14 cellular contexts compared by ENCODE assay signal in the genomic region with DNA sequence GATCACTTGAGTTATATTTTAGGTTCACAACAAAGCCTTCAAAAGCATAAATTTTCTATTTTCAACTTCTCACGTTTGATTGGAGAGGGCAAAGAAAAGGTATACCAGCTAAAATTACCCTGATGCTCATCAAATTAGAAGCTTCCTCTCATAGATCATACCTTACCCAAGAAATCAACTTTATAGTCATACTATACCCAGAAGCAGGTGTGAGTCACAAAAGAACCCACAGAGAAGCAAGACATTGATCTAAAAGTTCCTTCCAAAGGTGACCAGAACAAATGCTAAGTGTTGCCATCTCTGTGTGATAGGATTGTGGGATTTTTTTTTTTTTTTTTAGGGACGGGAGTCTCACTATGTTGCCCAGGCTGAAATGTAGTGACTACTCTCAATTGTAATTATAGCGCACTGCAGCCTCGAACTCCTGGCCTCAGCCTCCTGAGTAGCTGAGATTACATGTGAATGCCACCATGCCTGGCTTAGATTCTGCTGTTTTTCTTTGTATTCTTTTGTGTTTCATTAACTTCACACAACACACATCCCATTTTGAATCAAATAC. TPM values are rescaled to one million over a fixed set of nuclear protein-coding genes. Genes with fewer than 3 reads are reported as not detected.
A peak's percentile ranks its signal among the peaks of the same experiment; 100 is the strongest.
DNase-seq lines count a peak whose midpoint lies in the region; FAIRE-seq and TF ChIP-seq lines count a peak whose summit lies in the region.
"Had no signal": no experiment of that assay in that cellular context is flagged by ENCODE, and none has a peak within 500 bp of the region (broad histone marks: within the 10 kb centered on the region; RNA-seq: fewer than 3 reads in every experiment).

No MANE protein-coding gene starts in this region.

- in situ Hi-C loops in KBM-7 (cut with MboI; ENCODE audit: low pct_unique_long_range_greater_than_20kb, low sequenced_read_pairs): no loop called here

- CTCF ChIA-PET in activated naive CD4-positive, alpha-beta T cell treated with anti-CD3 and anti-CD28 coated beads, Interleukin-2, amount 10 ng/mL, durations not matched to agents 7 days and 5 days (lab: Charles Lee): no interaction called here

- peaks cover 68% of the 10 kb centered on the region for H3K4me1 Mint-ChIP-seq in activated naive CD4-positive, alpha-beta T cell treated with anti-CD3 and anti-CD28 coated beads, Interleukin-2, amount 10 ng/mL, durations not matched to agents 7 days and 5 days
- H3K4me1 Mint-ChIP-seq in T-helper 1 cell treated with Interleukin-12 subunit alpha and Interleukin-12 subunit beta and Interleukin-4 antibody, amounts not matched to agents 30 μg/mL and 1 μg/mL, for 36 hours (ENCODE audit: low read depth): peaks cover 59% of the 10 kb centered on the region
- peaks cover 48% of the 10 kb centered on the region for H3K4me1 Mint-ChIP-seq in type B pancreatic cell (ENCODE audit: unreplicated experiment)

- peak overlapping the region; percentile 47 for H3K27ac Mint-ChIP-seq in activated naive CD4-positive, alpha-beta T cell treated with anti-CD3 and anti-CD28 coated beads, Interleukin-2, amount 10 ng/mL, durations not matched to agents 7 days and 5 days
- no peak overlapping the region for H3K27ac Mint-ChIP-seq in T-helper 1 cell treated with Interleukin-12 subunit alpha and Interleukin-12 subunit beta and Interleukin-4 antibody, amounts not matched to agents 30 μg/mL and 1 μg/mL, for 36 hours
- H3K27ac Mint-ChIP-seq in type B pancreatic cell: peak overlapping the region; percentile 60

- peaks cover 57% of the 10 kb centered on the region for H3K36me3 Mint-ChIP-seq in activated naive CD4-positive, alpha-beta T cell treated with anti-CD3 and anti-CD28 coated beads, Interleukin-2, amount 10 ng/mL, durations not matched to agents 7 days and 5 days
- H3K36me3 Mint-ChIP-seq in T-helper 1 cell treated with Interleukin-12 subunit alpha and Interleukin-12 subunit beta and Interleukin-4 antibody, amounts not matched to agents 30 μg/mL and 1 μg/mL, for 36 hours (ENCODE audit: low read depth): peaks cover 47% of the 10 kb centered on the region
- H3K36me3 Mint-ChIP-seq in type B pancreatic cell: peaks cover 44% of the 10 kb centered on the region

- H3K4me3 ChIP-seq in fibroblast of the aortic adventitia (ENCODE audit: low read depth, low read length): peak overlapping the region; percentile 17
- H3K4me3 ChIP-seq: cardiac muscle cell, transverse colon had no signal

- DNase-seq in activated naive CD4-positive, alpha-beta T cell treated with anti-CD3 and anti-CD28 coated beads, Interleukin-2, amount 10 ng/mL, durations not matched to agents 7 days and 5 days: no peak
- DNase-seq in activated naive CD4-positive, alpha-beta T cell treated with Interleukin-2 at 50 U/mL for 16 hours: no peak
- DNase-seq in fibroblast of the aortic adventitia (ENCODE audit: low read depth) (no peak), type B pancreatic cell (ENCODE audit: extremely low spot score, unreplicated experiment) (no peak), GF-D8 (lab: John Stamatoyannopoulos, UW) (no peak), KBM-7 (no peak), GM19239 (ENCODE audit: insufficient read length, low spot score) (no peak)
- DNase-seq: activated CD8-positive, alpha-beta memory T cell treated with anti-CD3 and anti-CD28 coated beads, Interleukin-2, amount 50 U/mL, for 48 hours; AML-193; NCI-H1092 treated with DMSO at 0.1 percent for 48 hours; NCI-H82; transverse colon had no signal

- H3K9me3 Mint-ChIP-seq in activated naive CD4-positive, alpha-beta T cell treated with anti-CD3 and anti-CD28 coated beads, Interleukin-2, amount 10 ng/mL, durations not matched to agents 7 days and 5 days: no peaks in the 10 kb centered on the region
- no peaks in the 10 kb centered on the region for H3K9me3 Mint-ChIP-seq in T-helper 1 cell treated with Interleukin-12 subunit alpha and Interleukin-12 subunit beta and Interleukin-4 antibody, amounts not matched to agents 30 μg/mL and 1 μg/mL, for 36 hours
- H3K9me3 Mint-ChIP-seq in type B pancreatic cell: peaks cover 3% of the 10 kb centered on the region

- H3K27me3 Mint-ChIP-seq in activated naive CD4-positive, alpha-beta T cell treated with anti-CD3 and anti-CD28 coated beads, Interleukin-2, amount 10 ng/mL, durations not matched to agents 7 days and 5 days: peaks cover 4% of the 10 kb centered on the region
- peaks cover 3% of the 10 kb centered on the region for H3K27me3 Mint-ChIP-seq in T-helper 1 cell treated with Interleukin-12 subunit alpha and Interleukin-12 subunit beta and Interleukin-4 antibody, amounts not matched to agents 30 μg/mL and 1 μg/mL, for 36 hours (ENCODE audit: low read depth)
- peaks cover 3% of the 10 kb centered on the region for H3K27me3 Mint-ChIP-seq in type B pancreatic cell

- TF ChIP-seq CTCF in fibroblast of the aortic adventitia (IDR thresholded peaks at IDR 0.05; ENCODE audit: insufficient read depth, low read length) (no peak), type B pancreatic cell (conservative IDR thresholded peaks at IDR 0.05) (no peak)

- H3K4me3 Mint-ChIP-seq in activated naive CD4-positive, alpha-beta T cell treated with anti-CD3 and anti-CD28 coated beads, Interleukin-2, amount 10 ng/mL, durations not matched to agents 7 days and 5 days: peak overlapping the region; percentile 45
- H3K4me3 Mint-ChIP-seq in T-helper 1 cell treated with Interleukin-12 subunit alpha and Interleukin-12 subunit beta and Interleukin-4 antibody, amounts not matched to agents 30 μg/mL and 1 μg/mL, for 36 hours: peak overlapping the region; percentile 34
- H3K4me3 Mint-ChIP-seq in type B pancreatic cell: peak overlapping the region; percentile 48

- no peak for FAIRE-seq in GM19239 (lab: Jason Lieb, UNC)

RNA-seq across cellular contexts. Expression of gene EIF2S2, which starts 3.3 kb away (rescaled TPM):
- 148 and 223 TPM in 2 replicates for total RNA-seq in fibroblast of the aortic adventitia (ENCODE audit: low replicate concordance)
- total RNA-seq in type B pancreatic cell (ENCODE audit: low replicate concordance): 87.1 and 87.8 TPM in 2 replicates
